10 cellular contexts compared by ENCODE assay signal in genomic region chr14:23605931-23606585, GRCh38. TPM values are rescaled to one million over a fixed set of nuclear protein-coding genes. Genes with fewer than 3 reads are reported as not detected.
DNase-seq lines count a peak whose midpoint lies in the region; ATAC-seq and TF ChIP-seq lines count a peak whose summit lies in the region.
"Had no signal": no experiment of that assay in that cellular context is flagged by ENCODE, and none has a peak within 500 bp of the region (broad histone marks: within the 10 kb centered on the region; RNA-seq: fewer than 3 reads in every experiment).

No MANE protein-coding gene starts in this region.

- H3K27me3 ChIP-seq in smooth muscle cell (ENCODE audit: low read depth), result no peaks in the 10 kb centered on the region

- H3F3A ChIP-seq in smooth muscle cell (ENCODE audit: low read depth), result no peaks in the 10 kb centered on the region

- peak; percentile 29 to 49 for DNase-seq in activated CD4-positive, alpha-beta T cell treated with anti-CD3 and anti-CD28 coated beads, Interleukin-2, amount 50 U/mL, for 48 hours
- DNase-seq in activated CD4-positive, alpha-beta T cell treated with anti-CD3 and anti-CD28 coated beads for 1 hour, result no peak
- DNase-seq in smooth muscle cell (lab: John Stamatoyannopoulos, UW; ENCODE audit: unreplicated experiment), result no peak
- no peak for DNase-seq in NCI-H2196 (lab: John Stamatoyannopoulos, UW; ENCODE audit: unreplicated experiment)
- DNase-seq in naive thymus-derived CD8-positive, alpha-beta T cell, result no peak
- DNase-seq in iPS-NIHi11 (ENCODE audit: low spot score), result no peak
- DNase-seq: HCEC 1CT, naive B cell had no signal

- no peak overlapping the region for H3K4me3 ChIP-seq in smooth muscle cell

- peak overlapping the region; percentile 19 for H3K27ac ChIP-seq in smooth muscle cell (ENCODE audit: low read depth)

- ATAC-seq in GM21825 (IDR thresholded peaks at IDR 0.05; ENCODE audit: unreplicated experiment) (peak; percentile 75), HG03558 (IDR thresholded peaks at IDR 0.05; ENCODE audit: extremely low read depth, unreplicated experiment) (peak; percentile 79)
- ATAC-seq in naive thymus-derived CD8-positive, alpha-beta T cell, result no peak

- H3K4me1 Mint-ChIP-seq in naive thymus-derived CD8-positive, alpha-beta T cell, result peaks cover 23 to 47% (median 32%) of the 10 kb centered on the region in 4 donors
- H3K4me1 Mint-ChIP-seq: naive B cell had no signal

- no peak overlapping the region for H3K4me2 ChIP-seq in smooth muscle cell

- H3K27ac Mint-ChIP-seq in naive thymus-derived CD8-positive, alpha-beta T cell, result peak overlapping the region in 2 of 10 donors; percentile 32 to 41
- H3K27ac Mint-ChIP-seq: naive B cell had no signal

- H3K9ac ChIP-seq in smooth muscle cell (ENCODE audit: low read depth), result no peak overlapping the region

- no peaks in the 10 kb centered on the region for H4K20me1 ChIP-seq in smooth muscle cell (ENCODE audit: low read depth)

- TF ChIP-seq CTCF in smooth muscle cell (IDR thresholded peaks at IDR 0.05; ENCODE audit: borderline replicate concordance, insufficient read depth, poor library complexity, severe bottlenecking), result no peak

- H2AFZ ChIP-seq in smooth muscle cell (ENCODE audit: low read depth), result no peak overlapping the region

- POLR2A ChIA-PET in naive thymus-derived CD8-positive, alpha-beta T cell (lab: Charles Lee), result no interaction called here

- no peaks in the 10 kb centered on the region for H3K4me1 ChIP-seq in smooth muscle cell (ENCODE audit: low read depth)

- no peaks in the 10 kb centered on the region for H3K9me3 ChIP-seq in smooth muscle cell (replicated peaks; ENCODE audit: low read depth)

- H3K36me3 ChIP-seq in smooth muscle cell (ENCODE audit: low read depth), result no peaks in the 10 kb centered on the region

- H3K36me3 Mint-ChIP-seq in naive thymus-derived CD8-positive, alpha-beta T cell, result peaks cover 0 to 12% (median 5%) of the 10 kb centered on the region in 3 donors
- H3K36me3 Mint-ChIP-seq: naive B cell had no signal

- H3K27me3 Mint-ChIP-seq in naive thymus-derived CD8-positive, alpha-beta T cell, result no peaks in the 10 kb centered on the region

- H3K4me3 Mint-ChIP-seq in naive thymus-derived CD8-positive, alpha-beta T cell, result no peak overlapping the region
- H3K4me3 Mint-ChIP-seq: naive B cell had no signal

- H3K9me3 Mint-ChIP-seq in naive thymus-derived CD8-positive, alpha-beta T cell, result peaks cover 0 to 11% (median 1%) of the 10 kb centered on the region in 9 donors

- no peaks in the 10 kb centered on the region for H3K79me2 ChIP-seq in smooth muscle cell (ENCODE audit: low read depth)

- 46% methylated on average over 6 of the region's 6 CpGs for WGBS in smooth muscle cell (ENCODE audit: low lambda C conversion rate)

RNA-seq across cellular contexts. Expression of gene JPH4, which starts 27.5 kb away (rescaled TPM):
- total RNA-seq in smooth muscle cell, result 0.54 and 2.4 TPM in 2 replicates
- polyA plus RNA-seq in smooth muscle cell, result not detected in 2 replicates
- total RNA-seq in naive thymus-derived CD8-positive, alpha-beta T cell, result not detected
- under 1 TPM in 2 of 3 donors, not detected in 1; 0.07 to 0.29 TPM for polyA plus RNA-seq in naive thymus-derived CD8-positive, alpha-beta T cell

RNA-seq across cellular contexts. Expression of gene DHRS2, which starts 30.1 kb away (rescaled TPM):
- 0.36 and 3.7 TPM in 2 replicates for total RNA-seq in smooth muscle cell
- 1.4 and 3.9 TPM in 2 replicates for polyA plus RNA-seq in smooth muscle cell
- total RNA-seq in naive thymus-derived CD8-positive, alpha-beta T cell, result not detected
- polyA plus RNA-seq in naive thymus-derived CD8-positive, alpha-beta T cell, result not detected

RNA-seq across cellular contexts. Expression of gene AP1G2, which starts 38.5 kb away (rescaled TPM):
- 45.4 and 59.3 TPM in 2 replicates for total RNA-seq in smooth muscle cell
- 62.4 and 109 TPM in 2 replicates for polyA plus RNA-seq in smooth muscle cell
- 100 to 1,000 TPM; 483 to 529 TPM for total RNA-seq in naive thymus-derived CD8-positive, alpha-beta T cell
- 10 to 100 TPM; 67.8 to 91.4 (median 68.4) TPM for polyA plus RNA-seq in naive thymus-derived CD8-positive, alpha-beta T cell

RNA-seq across cellular contexts. Expression of gene THTPA, which starts 50.0 kb away (rescaled TPM):
- 5.7 and 10.2 TPM in 2 replicates for total RNA-seq in smooth muscle cell
- polyA plus RNA-seq in smooth muscle cell, result 6.1 and 7.3 TPM in 2 replicates
- 10 to 100 TPM; 28.5 to 29.4 TPM for total RNA-seq in naive thymus-derived CD8-positive, alpha-beta T cell
- polyA plus RNA-seq in naive thymus-derived CD8-positive, alpha-beta T cell, result 10 to 100 TPM; 14.9 to 15.6 (median 14.9) TPM

RNA-seq across cellular contexts. Expression of gene ZFHX2, which starts 54.5 kb away (rescaled TPM):
- 0.13 and 0.27 TPM in 2 replicates for total RNA-seq in smooth muscle cell
- polyA plus RNA-seq in smooth muscle cell, result 1.4 and 1.6 TPM in 2 replicates
- total RNA-seq in naive thymus-derived CD8-positive, alpha-beta T cell, result 1 to 10 TPM in 1 of 2 experiments, under 1 TPM in 1; 0.62 to 1.0 TPM
- polyA plus RNA-seq in naive thymus-derived CD8-positive, alpha-beta T cell, result under 1 TPM; 0.02 to 0.23 (median 0.03) TPM

Comparison
In these comparisons a context has a peak if more than half of its experiments do, and no peak if none do; other contexts are left out.
1. DNase-seq: peak in activated CD4-positive, alpha-beta T cell treated with anti-CD3 and anti-CD28 coated beads, Interleukin-2, amount 50 U/mL, for 48 hours (2 of 2); none in activated CD4-positive, alpha-beta T cell treated with anti-CD3 and anti-CD28 coated beads for 1 hour (single experiment), smooth muscle cell (single experiment), NCI-H2196 (single experiment), naive thymus-derived CD8-positive, alpha-beta T cell (0 of 10) and iPS-NIHi11 (single experiment).
2. ATAC-seq: peak in GM21825 (single experiment) and HG03558 (single experiment); none in naive thymus-derived CD8-positive, alpha-beta T cell (0 of 2).